In the genomic region with DNA sequence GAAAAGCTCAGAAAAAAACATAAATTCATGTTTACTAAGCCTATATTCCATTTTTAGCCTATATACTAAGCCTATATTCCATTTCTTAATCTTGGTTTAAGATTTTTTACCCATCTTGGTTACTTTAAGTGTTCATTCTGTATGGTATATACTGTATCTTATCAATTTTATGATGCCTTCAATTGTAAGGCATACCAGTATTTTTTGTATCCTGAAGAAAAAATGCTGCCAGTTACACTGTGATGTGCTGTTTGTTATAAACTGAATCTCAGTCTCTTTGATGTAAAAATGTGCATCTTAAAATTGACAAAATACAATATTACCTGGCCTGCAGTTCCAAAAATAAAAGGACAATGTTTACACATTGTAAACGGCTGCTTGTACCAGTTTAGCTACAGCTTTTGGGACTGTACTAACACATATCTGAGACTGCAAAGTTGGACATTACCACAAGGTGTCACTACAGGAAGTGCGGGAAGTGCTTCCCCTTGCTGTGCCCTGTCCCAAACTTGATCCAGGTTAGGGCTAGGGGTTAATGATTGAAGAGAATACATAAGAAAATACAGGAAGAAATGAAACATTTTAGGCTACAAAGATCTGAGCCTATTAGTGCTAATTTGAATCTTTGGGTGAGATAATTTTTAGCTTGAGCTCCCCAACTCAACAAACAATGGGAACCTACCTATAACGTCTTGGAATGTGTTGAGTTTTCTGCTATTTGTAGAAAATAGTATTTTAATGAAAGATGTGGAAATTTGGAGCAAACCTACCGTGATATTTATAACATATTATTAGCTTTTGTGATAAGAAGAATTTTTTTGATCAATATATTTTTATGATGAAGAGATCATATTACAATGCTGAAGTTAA, we compare ENCODE assay signal across 8 cellular contexts.
DNase-seq lines count a peak whose midpoint lies in the region; ATAC-seq, FAIRE-seq and TF ChIP-seq lines count a peak whose summit lies in the region.

No MANE protein-coding gene starts in this region.

- peak; percentile 72 for FAIRE-seq in GM12892 (lab: Jason Lieb, UNC)

- peak; percentile 77 for ATAC-seq in HG02610 (IDR thresholded peaks at IDR 0.05; ENCODE audit: unreplicated experiment)
- peak in 3 of 4 experiments; percentile 49 to 57 (median 53) for ATAC-seq in T-cell (replicated peaks in 1 of 4)

- POLR2A ChIA-PET in BJ (lab: Charles Lee) = no interaction called here
- POLR2A ChIA-PET in T-cell (lab: Charles Lee) = no interaction called here

- no peak overlapping the region for H3K4me3 ChIP-seq in BJ (ENCODE audit: low read depth, low read length)
- no peak overlapping the region for H3K4me3 ChIP-seq in fibroblast of pulmonary artery (replicated peaks; ENCODE audit: low read depth, low read length)
- no peak overlapping the region for H3K4me3 ChIP-seq in osteoblast (ENCODE audit: insufficient read depth, low read length)

- H3K27me3 ChIP-seq in BJ (ENCODE audit: control insufficient read depth, insufficient read depth, low read length) (no peaks in the 10 kb centered on the region; the same call in 1 of the 2 replicates), osteoblast (ENCODE audit: insufficient read depth, low read length) (no peaks in the 10 kb centered on the region)

- CTCF ChIA-PET in BJ (lab: Yijun Ruan, JAX) (interaction anchor here (0.9 to 2.9 kb wide), 13 partner anchors 10 to 668 kb away, joined by 3 to 17 read pairs (median 4); no protein-coding TSS in a partner anchor), T-cell (lab: Charles Lee) (interaction anchor here in 1 of 2 donors (1.0 to 1.4 kb wide), 2 partner anchors 10 to 15 kb away, joined by 3 to 5 read pairs; no protein-coding TSS in a partner anchor)

- H3K4me2 ChIP-seq in osteoblast (ENCODE audit: insufficient read depth, low read length) = no peak overlapping the region

- no peaks in the 10 kb centered on the region for H3K36me3 Mint-ChIP-seq in T-cell

- H3K27ac Mint-ChIP-seq in T-cell = no peak overlapping the region

- H3K27ac ChIP-seq in osteoblast (ENCODE audit: low read depth, low read length) = no peak overlapping the region

- peaks cover 6% of the 10 kb centered on the region for H3K4me1 ChIP-seq in osteoblast (ENCODE audit: insufficient read depth, low read length)

- no peaks in the 10 kb centered on the region for H3K36me3 ChIP-seq in BJ (ENCODE audit: control insufficient read depth, insufficient read depth, low read length)
- no peaks in the 10 kb centered on the region for H3K36me3 ChIP-seq in osteoblast (ENCODE audit: insufficient read depth, low read length)

- H3K9me3 ChIP-seq in osteoblast (ENCODE audit: low read depth, low read length) = no peaks in the 10 kb centered on the region

- TF ChIP-seq CTCF in BJ (IDR thresholded peaks at IDR 0.05; ENCODE audit: insufficient read depth, low read depth, low read length) (peak; percentile 83), fibroblast of pulmonary artery (IDR thresholded peaks at IDR 0.05; ENCODE audit: low read length, missing control alignments) (peak; percentile 92), osteoblast (IDR thresholded peaks at IDR 0.05; ENCODE audit: extremely low read depth, low read depth, low read length) (peak; percentile 82)

- no peaks in the 10 kb centered on the region for H4K20me1 ChIP-seq in osteoblast (ENCODE audit: insufficient read depth, low read length)

- no peak overlapping the region for H2AFZ ChIP-seq in osteoblast (ENCODE audit: low read length)

- H3K79me2 ChIP-seq in osteoblast (ENCODE audit: insufficient read depth, low read length) = no peaks in the 10 kb centered on the region

- DNase-seq in BJ (ENCODE audit: low read depth) (no peak), GM12892 (ENCODE audit: insufficient read length) (peak; percentile 1), MV-4-11 (lab: John Stamatoyannopoulos, UW) (peak; percentile 41), T-cell (peak in 6 of 34 experiments; percentile 2 to 17 (median 8)), fibroblast of pulmonary artery (ENCODE audit: low read depth) (peak; percentile 70), osteoblast (ENCODE audit: insufficient read length, low spot score, missing footprints) (peak; percentile 41), GM19240 (ENCODE audit: insufficient read length, low spot score) (no peak)

- peaks cover 0 to 9% (median 5%) of the 10 kb centered on the region in 3 donors for H3K9me3 Mint-ChIP-seq in T-cell

- peaks cover 5 to 15% of the 10 kb centered on the region in 2 donors for H3K27me3 Mint-ChIP-seq in T-cell

- no peak for TF ChIP-seq POLR2A in GM12892 (IDR thresholded peaks at IDR 0.05; ENCODE audit: low read depth, low read length)

- H3K4me3 Mint-ChIP-seq in T-cell = no peak overlapping the region

- H3K4me1 Mint-ChIP-seq in T-cell = no peaks in the 10 kb centered on the region

Comparison
In these comparisons a context has a peak if more than half of its experiments do, and no peak if none do; other contexts are left out.
1. DNase-seq: peak in GM12892 (single experiment), MV-4-11 (single experiment), fibroblast of pulmonary artery (single experiment) and osteoblast (single experiment); none in BJ (single experiment) and GM19240 (single experiment).
2. Peak in every context shown above with its lines, with median percentiles within 50 percentile points of each other: CTCF ChIP-seq.